Comparison of ENCODE assay signal across 9 cellular contexts in the genomic region with DNA sequence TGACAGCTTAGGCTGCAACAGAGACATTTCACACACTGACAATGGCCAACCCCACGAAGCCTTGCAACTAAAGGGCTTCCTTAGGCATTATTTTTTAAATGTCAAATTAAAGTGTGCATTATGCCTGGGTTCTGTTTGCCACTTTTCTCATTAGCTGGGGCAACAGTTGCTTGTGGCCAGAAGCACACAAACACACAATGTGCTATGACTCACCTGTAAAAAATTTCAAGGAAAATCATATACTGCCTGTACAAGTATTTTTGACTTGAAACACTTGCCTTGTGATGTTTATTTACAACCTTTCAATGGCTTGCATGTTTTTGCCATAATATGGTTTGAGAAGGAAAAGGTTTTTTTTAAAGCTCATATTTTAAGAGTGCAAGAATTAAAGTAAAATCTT. TPM values are rescaled to one million over a fixed set of nuclear protein-coding genes. Genes with fewer than 3 reads are reported as not detected.
DNase-seq lines count a peak whose midpoint lies in the region; ATAC-seq and TF ChIP-seq lines count a peak whose summit lies in the region.
"Had no signal": no experiment of that assay in that cellular context is flagged by ENCODE, and none has a peak within 500 bp of the region (broad histone marks: within the 10 kb centered on the region; RNA-seq: fewer than 3 reads in every experiment).

No MANE protein-coding gene starts in this region.

- TF ChIP-seq CTCF in RWPE2 (IDR thresholded peaks at IDR 0.05; ENCODE audit: poor library complexity, severe bottlenecking) (no peak), fibroblast of mammary gland (conservative IDR thresholded peaks at IDR 0.05; ENCODE audit: control insufficient read depth, insufficient read depth, low read depth, low read length) (no peak), prostate gland (IDR thresholded peaks at IDR 0.05) (no peak)

- intact Hi-C loops in prostate gland (cut with DNase I), result no loop called here

- CTCF ChIA-PET in HEK293T (lab: Yijun Ruan, JAX), result no interaction called here

- H3K9me3 ChIP-seq in RWPE2 (ENCODE audit: severe bottlenecking) (no peaks in the 10 kb centered on the region), prostate gland (no peaks in the 10 kb centered on the region)

- H3K4me3 ChIP-seq in RWPE2 (ENCODE audit: severe bottlenecking), result peak overlapping the region; percentile 93
- H3K4me3 ChIP-seq in fibroblast of mammary gland (ENCODE audit: control insufficient read depth, low read depth, low read length), result no peak overlapping the region
- peak overlapping the region; percentile 62 to 69 for H3K4me3 ChIP-seq in prostate gland

- H3K36me3 ChIP-seq in RWPE2 (ENCODE audit: low read depth) (peaks cover 30% of the 10 kb centered on the region), prostate gland (no peaks in the 10 kb centered on the region)

- WGBS in prostate gland, result 50% methylated on average over 1 of the region's 1 CpG

- ATAC-seq in RWPE2 (ENCODE audit: low read depth) (peak; percentile 24; the same call in 1 of the 3 replicates), GM18511 (IDR thresholded peaks at IDR 0.05; ENCODE audit: unreplicated experiment) (no peak)

- DNase-seq in ELR (ENCODE audit: low read depth), result peak; percentile 81
- no peak for DNase-seq in RWPE2 (ENCODE audit: low spot score)
- DNase-seq in fibroblast of mammary gland (ENCODE audit: low read depth), result peak; percentile 54
- DNase-seq in prostate gland (ENCODE audit: low spot score), result no peak
- DNase-seq in epidermal melanocyte (ENCODE audit: insufficient read length, low spot score), result no peak
- DNase-seq in AML-193 (lab: John Stamatoyannopoulos, UW), result no peak
- DNase-seq in HEK293T (ENCODE audit: extremely low spot score), result no peak
- DNase-seq: NCI-H82 had no signal

- H3K27ac ChIP-seq in RWPE2 (ENCODE audit: poor library complexity, severe bottlenecking) (peak overlapping the region; percentile 58), prostate gland (no peak overlapping the region)

- POLR2A ChIA-PET in HEK293T (lab: Yijun Ruan, JAX), result no interaction called here

- H3K4me1 ChIP-seq in RWPE2 (ENCODE audit: insufficient read depth, poor library complexity, severe bottlenecking), result peaks cover 22% of the 10 kb centered on the region
- H3K4me1 ChIP-seq in prostate gland (replicated peaks), result no peaks in the 10 kb centered on the region

- TF ChIP-seq POLR2A in prostate gland (IDR thresholded peaks at IDR 0.05), result no peak

- H3K27me3 ChIP-seq in RWPE2 (ENCODE audit: insufficient read depth, poor library complexity, severe bottlenecking) (no peaks in the 10 kb centered on the region), prostate gland (replicated peaks; ENCODE audit: insufficient read depth) (no peaks in the 10 kb centered on the region)

TF ChIP-seq in HEK293T, 16 proteins besides CTCF, POLR2A, EP300 and RAD21:
- TF ChIP-seq TARDBP (IDR thresholded peaks at IDR 0.05) (no peak), ELF4 (IDR thresholded peaks at IDR 0.05) (no peak), FOXM1 (IDR thresholded peaks at IDR 0.05; ENCODE audit: borderline replicate concordance) (no peak), LEF1 (IDR thresholded peaks at IDR 0.05; ENCODE audit: borderline replicate concordance) (no peak), ZNF384 (IDR thresholded peaks at IDR 0.05) (no peak), ARNT (IDR thresholded peaks at IDR 0.05) (no peak), FOXA1 (IDR thresholded peaks at IDR 0.05) (no peak)
TF ChIP-seq in HEK293T: peak in this region for 0.

RNA-seq across cellular contexts. Expression of a gene that starts 1.9 kb away (rescaled TPM):
- total RNA-seq in prostate gland, result 100 to 1,000 TPM in 1 of 2 donors, 10 to 100 TPM in 1; 79.2 to 118 TPM

Comparison
In these comparisons a context has a peak if more than half of its experiments do, and no peak if none do; other contexts are left out.
1. DNase-seq: peak in ELR (single experiment) and fibroblast of mammary gland (single experiment); none in RWPE2 (single experiment), prostate gland (single experiment), epidermal melanocyte (single experiment), AML-193 (0 of 2) and HEK293T (single experiment).